ENCODE assay signal across 8 cellular contexts in the genomic region with DNA sequence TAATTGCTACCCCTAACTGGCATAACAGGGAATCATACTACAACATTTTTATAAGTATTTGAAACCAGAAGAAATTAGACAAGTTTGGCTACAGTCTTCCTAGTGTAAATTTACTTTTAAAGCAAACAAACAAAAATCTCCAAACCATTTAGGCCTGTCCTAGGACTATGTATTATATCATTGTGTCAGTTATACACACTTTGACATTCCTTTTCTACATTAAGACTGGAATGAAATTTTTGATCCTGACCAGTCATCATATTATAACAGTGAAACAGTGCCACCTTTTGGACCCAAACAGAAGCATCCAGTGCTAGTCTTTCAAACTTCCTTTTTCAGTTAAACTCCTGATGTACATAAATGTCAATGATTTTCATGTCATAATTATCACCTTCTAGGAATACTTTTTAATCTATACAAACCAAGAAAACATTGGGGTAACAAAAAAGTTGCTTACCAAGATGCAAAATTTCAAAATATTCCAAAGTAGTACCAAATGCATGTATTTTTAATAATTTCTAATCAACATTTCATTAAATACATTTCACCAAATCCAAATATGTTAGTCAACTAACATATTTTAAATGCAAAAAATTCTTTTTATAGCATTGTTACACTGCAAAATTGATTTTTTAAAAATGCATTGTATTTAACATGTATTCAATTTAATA.
DNase-seq lines count a peak whose midpoint lies in the region; ATAC-seq, FAIRE-seq and TF ChIP-seq lines count a peak whose summit lies in the region.

No MANE protein-coding gene starts in this region.

- intact Hi-C loops in GM12878 (cut with micrococcal nuclease; ENCODE audit: unreplicated experiment) = loop anchor here (2.0 to 5.0 kb wide), 5 partner anchors 76 to 1644 kb away; partner anchors contain the start of genes IMMP2L and LRRN3
- intact Hi-C loops in upper lobe of right lung (cut with DNase I) = no loop called here

- SMC1A ChIA-PET in GM12878 (lab: Charles Lee; ENCODE audit: uncharacterized antibody, unreplicated experiment) = interaction anchor here (1.8 kb wide), 1 partner anchor 75 kb away, joined by 7 read pairs; the partner anchor contains the start of gene IMMP2L

- TF ChIP-seq CTCF in GM12874 (IDR thresholded peaks at IDR 0.05; ENCODE audit: insufficient read depth, low read depth, low read length) (peak; percentile 45; the same call in 1 of the 2 replicates), GM12878 (IDR thresholded peaks at IDR 0.05 in 2 of 3, conservative IDR thresholded peaks at IDR 0.05 in 1 of 3; ENCODE audit: control insufficient read depth in 2 of 3, extremely low read depth in 1 of 3, insufficient read depth in 1 of 3, low read depth in 3 of 3, low read length in 3 of 3) (peak; percentile 60 to 75 (median 69)), upper lobe of right lung (IDR thresholded peaks at IDR 0.05) (peak; percentile 79)

- H3K27me3 ChIP-seq in GM12878 (replicated peaks in 1 of 2; ENCODE audit: control insufficient read depth in 2 of 2, insufficient read depth in 2 of 2, low read length in 1 of 2) = no peaks in the 10 kb centered on the region
- no peaks in the 10 kb centered on the region for H3K27me3 ChIP-seq in upper lobe of right lung

- in situ Hi-C loops in GM12878 (cut with MboI) = loop anchor here (5.0 kb wide), 1 partner anchor 394 kb away; the partner anchor contains the start of gene LRRN3

- H3K79me2 ChIP-seq in GM12878 (ENCODE audit: control insufficient read depth, insufficient read depth, low read length) = no peaks in the 10 kb centered on the region

- no peaks in the 10 kb centered on the region for H4K20me1 ChIP-seq in GM12878 (ENCODE audit: control insufficient read depth, insufficient read depth)

- no peak overlapping the region for H3K4me2 ChIP-seq in GM12878 (ENCODE audit: control insufficient read depth, insufficient read depth)

- ATAC-seq in HG03175 (IDR thresholded peaks at IDR 0.05; ENCODE audit: unreplicated experiment) (peak; percentile 69), GM12878 (peak; percentile 72), upper lobe of right lung (peak; percentile 78), GM19397 (IDR thresholded peaks at IDR 0.05; ENCODE audit: unreplicated experiment) (no peak)

- no peak overlapping the region for H2AFZ ChIP-seq in GM12878 (ENCODE audit: control insufficient read depth, low read depth, low read length)

- H3K9ac ChIP-seq in GM12878 (ENCODE audit: control insufficient read depth, insufficient read depth, low read length) = no peak overlapping the region

- no peak for TF ChIP-seq EP300 in GM12878 (IDR thresholded peaks at IDR 0.05; ENCODE audit: borderline replicate concordance in 1 of 2, control insufficient read depth in 1 of 2, low read depth in 2 of 2, low read length in 2 of 2)

- H3K36me3 ChIP-seq in GM12878 (ENCODE audit: control insufficient read depth in 2 of 2, insufficient read depth in 2 of 2, low read length in 1 of 2) (no peaks in the 10 kb centered on the region), upper lobe of right lung (no peaks in the 10 kb centered on the region)

- RAD21 ChIA-PET in GM12878 (lab: Charles Lee; ENCODE audit: unreplicated experiment) = no interaction called here

- H3K4me3 ChIP-seq in GM12878 = no peak overlapping the region
- H3K4me3 ChIP-seq in upper lobe of right lung = no peak overlapping the region

- CTCF ChIA-PET in GM12878 (lab: Yijun Ruan, JAX) = no interaction called here

- DNase-seq in AG08395 (ENCODE audit: low spot score) = peak; percentile 61
- peak; percentile 70 for DNase-seq in NCI-H2227 treated with DMSO at 0.1 percent for 48 hours (lab: John Stamatoyannopoulos, UW)
- DNase-seq in GM12878 (ENCODE audit: low read depth, low spot score) = peak; percentile 13
- no peak for DNase-seq in upper lobe of right lung

- no TSS peak for BruUV-seq in GM12878 (replicated peaks; lab: Mats Ljungman, UMichigan)

- POLR2A ChIA-PET in GM12878 (lab: Charles Lee) = no interaction called here

- peak; percentile 80 for FAIRE-seq in GM12878 (lab: Jason Lieb, UNC)
- peak; percentile 99 for FAIRE-seq in islet of Langerhans (lab: Jason Lieb, UNC)

- peak; percentile 83 for TF ChIP-seq RAD21 in GM12878 (IDR thresholded peaks at IDR 0.05; ENCODE audit: insufficient read depth, low read depth, low read length)

- TF ChIP-seq POLR2A in GM12878 (IDR thresholded peaks at IDR 0.05; ENCODE audit: low read depth, low read length) = no peak

- H3K4me1 ChIP-seq in GM12878 (ENCODE audit: control insufficient read depth, insufficient read depth, low read length) (no peaks in the 10 kb centered on the region), upper lobe of right lung (no peaks in the 10 kb centered on the region)

- no peaks in the 10 kb centered on the region for H3K9me3 ChIP-seq in GM12878 (replicated peaks; ENCODE audit: control insufficient read depth, insufficient read depth, low read length)
- H3K9me3 ChIP-seq in upper lobe of right lung = no peaks in the 10 kb centered on the region

- H3K27ac ChIP-seq in GM12878 (ENCODE audit: control insufficient read depth, insufficient read depth) (no peak overlapping the region), upper lobe of right lung (no peak overlapping the region)

TF ChIP-seq in GM12878, 131 proteins besides CTCF, POLR2A, EP300 and RAD21:
- TF ChIP-seq, protein P1, sequence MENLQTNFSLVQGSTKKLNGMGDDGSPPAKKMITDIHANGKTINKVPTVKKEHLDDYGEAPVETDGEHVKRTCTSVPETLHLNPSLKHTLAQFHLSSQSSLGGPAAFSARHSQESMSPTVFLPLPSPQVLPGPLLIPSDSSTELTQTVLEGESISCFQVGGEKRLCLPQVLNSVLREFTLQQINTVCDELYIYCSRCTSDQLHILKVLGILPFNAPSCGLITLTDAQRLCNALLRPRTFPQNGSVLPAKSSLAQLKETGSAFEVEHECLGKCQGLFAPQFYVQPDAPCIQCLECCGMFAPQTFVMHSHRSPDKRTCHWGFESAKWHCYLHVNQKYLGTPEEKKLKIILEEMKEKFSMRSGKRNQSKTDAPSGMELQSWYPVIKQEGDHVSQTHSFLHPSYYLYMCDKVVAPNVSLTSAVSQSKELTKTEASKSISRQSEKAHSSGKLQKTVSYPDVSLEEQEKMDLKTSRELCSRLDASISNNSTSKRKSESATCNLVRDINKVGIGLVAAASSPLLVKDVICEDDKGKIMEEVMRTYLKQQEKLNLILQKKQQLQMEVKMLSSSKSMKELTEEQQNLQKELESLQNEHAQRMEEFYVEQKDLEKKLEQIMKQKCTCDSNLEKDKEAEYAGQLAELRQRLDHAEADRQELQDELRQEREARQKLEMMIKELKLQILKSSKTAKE (IDR thresholded peaks at IDR 0.05; ENCODE audit: low read depth, poor library complexity, severe bottlenecking) = peak; percentile 22
- peak; percentile 63; the same call in 1 of the 2 replicates for TF ChIP-seq SMC3 (IDR thresholded peaks at IDR 0.05; ENCODE audit: borderline replicate concordance, low read length)
- TF ChIP-seq SMAD5 (IDR thresholded peaks at IDR 0.05; ENCODE audit: low read depth) = no peak
- TF ChIP-seq ZNF592 (IDR thresholded peaks at IDR 0.05) = peak; percentile 54; the same call in 1 of the 2 replicates
